26 cellular contexts compared by ENCODE assay signal in genomic region chr19:14661372-14661924, GRCh38. TPM values are rescaled to one million over a fixed set of nuclear protein-coding genes. Genes with fewer than 3 reads are reported as not detected.
A peak's percentile ranks its signal among the peaks of the same experiment; 100 is the strongest.
DNase-seq lines count a peak whose midpoint lies in the region; ATAC-seq and TF ChIP-seq lines count a peak whose summit lies in the region.
"Had no signal": no experiment of that assay in that cellular context is flagged by ENCODE, and none has a peak within 500 bp of the region (broad histone marks: within the 10 kb centered on the region; RNA-seq: fewer than 3 reads in every experiment).

No MANE protein-coding gene starts in this region.

- no peak overlapping the region for H3K4me3 ChIP-seq in GM23338
- no peak overlapping the region for H3K4me3 ChIP-seq in lower lobe of right lung
- H3K4me3 ChIP-seq: GM23248, prostate gland, SK-N-MC, smooth muscle cell, vagina had no signal

- H3K4me1 ChIP-seq in GM23338 (ENCODE audit: insufficient read depth) (no peaks in the 10 kb centered on the region), lower lobe of right lung (no peaks in the 10 kb centered on the region)
- H3K4me1 ChIP-seq: prostate gland, vagina had no signal

- no peaks in the 10 kb centered on the region for H3K27me3 Mint-ChIP-seq in GM23338 (ENCODE audit: insufficient read depth, low read depth, poor library complexity)

- peaks cover 81% of the 10 kb centered on the region for H3K9me3 Mint-ChIP-seq in GM23338
- H3K9me3 Mint-ChIP-seq: activated CD4-positive, alpha-beta T cell treated with anti-CD3 and anti-CD28 coated beads, Interleukin-2, amount 10 ng/mL, durations not matched to agents 24 days and 14 days; neural crest cell had no signal

- no peaks in the 10 kb centered on the region for H3K9me3 ChIP-seq in lower lobe of right lung
- H3K9me3 ChIP-seq: prostate gland, vagina had no signal

- no peaks in the 10 kb centered on the region for H3K9me2 ChIP-seq in GM23338 (ENCODE audit: insufficient read depth)

- H4K20me1 ChIP-seq in GM23338 (replicated peaks; ENCODE audit: insufficient read depth) = no peaks in the 10 kb centered on the region

- no peaks in the 10 kb centered on the region for H3F3A ChIP-seq in GM23338 (replicated peaks; ENCODE audit: low read depth)

- H2AFZ ChIP-seq in GM23338 = peak overlapping the region; percentile 72; the same call in 1 of the 2 replicates
- H2AFZ ChIP-seq: GM23248 had no signal

- no peak overlapping the region for H3K27ac ChIP-seq in GM23338 (ENCODE audit: low read depth)
- no peak overlapping the region for H3K27ac ChIP-seq in lower lobe of right lung
- H3K27ac ChIP-seq: epithelial cell of prostate, GM23248, KMS-11, prostate gland, SK-N-MC, vagina had no signal

- no peak overlapping the region for H3K4me3 Mint-ChIP-seq in GM23338
- H3K4me3 Mint-ChIP-seq: activated CD4-positive, alpha-beta T cell treated with anti-CD3 and anti-CD28 coated beads, Interleukin-2, amount 10 ng/mL, durations not matched to agents 24 days and 14 days; mesothelial cell of epicardium; neural crest cell had no signal

- no peak overlapping the region for H3K27ac Mint-ChIP-seq in GM23338
- H3K27ac Mint-ChIP-seq: activated CD4-positive, alpha-beta T cell treated with anti-CD3 and anti-CD28 coated beads, Interleukin-2, amount 10 ng/mL, durations not matched to agents 24 days and 14 days; mesothelial cell of epicardium had no signal

- no peaks in the 10 kb centered on the region for H3K4me1 Mint-ChIP-seq in GM23338
- H3K4me1 Mint-ChIP-seq: activated CD4-positive, alpha-beta T cell treated with anti-CD3 and anti-CD28 coated beads, Interleukin-2, amount 10 ng/mL, durations not matched to agents 24 days and 14 days; mesothelial cell of epicardium; neural crest cell had no signal

- H3K27me3 ChIP-seq in GM23338 (ENCODE audit: insufficient read depth) (no peaks in the 10 kb centered on the region), lower lobe of right lung (ENCODE audit: low read depth) (peaks cover 10% of the 10 kb centered on the region)
- H3K27me3 ChIP-seq: vagina had no signal

- peaks cover 3% of the 10 kb centered on the region for H3K36me3 Mint-ChIP-seq in GM23338 (ENCODE audit: low read depth)

- H3K4me2 ChIP-seq in GM23338 = no peak overlapping the region
- H3K4me2 ChIP-seq: KMS-11, smooth muscle cell had no signal

- TF ChIP-seq CTCF in GM23338 (conservative IDR thresholded peaks at IDR 0.05; ENCODE audit: low read depth in 2 of 2) = no peak
- no peak for TF ChIP-seq CTCF in lower lobe of right lung (IDR thresholded peaks at IDR 0.05)

- H3K79me2 ChIP-seq in GM23338 (replicated peaks; ENCODE audit: insufficient read depth) = no peaks in the 10 kb centered on the region

- intact Hi-C loops in lower lobe of right lung (cut with DNase I) = no loop called here

- DNase-seq in Ammon's horn (ENCODE audit: low spot score) (peak; percentile 45), GM23338 (ENCODE audit: low spot score) (peak; percentile 11), SKM-1 (lab: John Stamatoyannopoulos, UW; ENCODE audit: unreplicated experiment) (peak; percentile 81), lower lobe of right lung (no peak)
- no peak for DNase-seq in activated effector memory CD4-positive, alpha-beta T cell treated with anti-CD3 and anti-CD28 coated beads, Interleukin-2, amount 50 U/mL, for 16 hours
- DNase-seq in activated CD4-positive, CD25-positive, alpha-beta regulatory T cell treated with anti-CD3 and anti-CD28 coated beads, Interleukin-2, amount 50 U/mL, for 72 hours = no peak
- DNase-seq: activated CD4-positive, alpha-beta T cell treated with anti-CD3 and anti-CD28 coated beads, Interleukin-2, amount 10 ng/mL, durations not matched to agents 24 days and 14 days; amniotic stem cell; DMS79 treated with DMSO at 0.1 percent for 48 hours; foreskin melanocyte; GM23248; NCI-H1105 treated with DMSO at 0.1 percent for 48 hours; NCI-H524; PC-3; substantia nigra; T1000 had no signal

- ATAC-seq in GM23338 = no peak
- ATAC-seq in lower lobe of right lung = peak; percentile 58 to 66
- no peak for ATAC-seq in GM21717 (IDR thresholded peaks at IDR 0.05; ENCODE audit: unreplicated experiment)
- no peak for ATAC-seq in SK-N-SH treated with all-trans-retinoic acid at 6 μM for 48 hours
- ATAC-seq: PC-3 had no signal

- H3K36me3 ChIP-seq in GM23338 (ENCODE audit: insufficient read depth) (no peaks in the 10 kb centered on the region), lower lobe of right lung (no peaks in the 10 kb centered on the region)
- H3K36me3 ChIP-seq: prostate gland, vagina had no signal

TF ChIP-seq in GM23338, 12 proteins besides CTCF, POLR2A, EP300 and RAD21 (continues in another document):
- TF ChIP-seq JUNB (IDR thresholded peaks at IDR 0.05; ENCODE audit: unreplicated experiment) = no peak
- TF ChIP-seq EZH2phosphoT487 (IDR thresholded peaks at IDR 0.05; ENCODE audit: unreplicated experiment) = no peak
- no peak for TF ChIP-seq POLR2AphosphoS5 (IDR thresholded peaks at IDR 0.05; ENCODE audit: low read depth)
- no peak for TF ChIP-seq ZNF114 (CRISPR knock-in tag; IDR thresholded peaks at IDR 0.05)
- TF ChIP-seq ZNF331 (CRISPR knock-in tag; IDR thresholded peaks at IDR 0.05; ENCODE audit: low read depth) = no peak
- TF ChIP-seq EZH2 (IDR thresholded peaks at IDR 0.05; ENCODE audit: low read depth, unreplicated experiment) = no peak
- TF ChIP-seq STAT1 (IDR thresholded peaks at IDR 0.05; ENCODE audit: unreplicated experiment) = no peak
- no peak for TF ChIP-seq NANOG (IDR thresholded peaks at IDR 0.05; ENCODE audit: borderline replicate concordance)
- no peak for TF ChIP-seq ETS1 (IDR thresholded peaks at IDR 0.05)

TF ChIP-seq in SK-N-SH treated with all-trans-retinoic acid at 6 μM for 48 hours, 23 proteins besides CTCF, POLR2A, EP300 and RAD21 (continues in another document):
- no peak for TF ChIP-seq POU6F1 (CRISPR knock-in tag; IDR thresholded peaks at IDR 0.05; ENCODE audit: borderline replicate concordance, low read depth)
- no peak for TF ChIP-seq CREB5 (CRISPR knock-in tag; IDR thresholded peaks at IDR 0.05; ENCODE audit: low read depth)
- TF ChIP-seq ZFP30 (CRISPR knock-in tag; IDR thresholded peaks at IDR 0.05) = no peak
- TF ChIP-seq TOX (CRISPR knock-in tag; IDR thresholded peaks at IDR 0.05; ENCODE audit: borderline replicate concordance) = no peak
- no peak for TF ChIP-seq ZFP3 (CRISPR knock-in tag; IDR thresholded peaks at IDR 0.05)
- no peak for TF ChIP-seq TCF4 (CRISPR knock-in tag; IDR thresholded peaks at IDR 0.05; ENCODE audit: borderline replicate concordance)
- no peak for TF ChIP-seq ZC3H10 (CRISPR knock-in tag; IDR thresholded peaks at IDR 0.05)
- no peak for TF ChIP-seq CSDC2 (CRISPR knock-in tag; IDR thresholded peaks at IDR 0.05)
- TF ChIP-seq RARB (CRISPR knock-in tag; IDR thresholded peaks at IDR 0.05) = no peak
- no peak for TF ChIP-seq GLIS3 (CRISPR knock-in tag; IDR thresholded peaks at IDR 0.05)
- no peak for TF ChIP-seq ARNTL (CRISPR knock-in tag; IDR thresholded peaks at IDR 0.05; ENCODE audit: borderline replicate concordance, low read depth)
- TF ChIP-seq PATZ1 (CRISPR knock-in tag; IDR thresholded peaks at IDR 0.05; ENCODE audit: borderline replicate concordance) = no peak
- no peak for TF ChIP-seq ZNF70 (CRISPR knock-in tag; IDR thresholded peaks at IDR 0.05)
- no peak for TF ChIP-seq BACH2 (CRISPR knock-in tag; IDR thresholded peaks at IDR 0.05; ENCODE audit: borderline replicate concordance)

RNA-seq across cellular contexts. Expression of gene ADGRE3, which starts 13.2 kb away (rescaled TPM):
- not detected in 2 replicates for total RNA-seq in GM23338 (2014; rRNA removed; shearing (Covaris generic))
- polyA plus RNA-seq in GM23338 (2016; fragmentation: Nextera tagmentation; extraction: Ambion mirVana) = not detected in 2 replicates
- total RNA-seq in lower lobe of right lung = 25.5 TPM
- total RNA-seq: activated CD4-positive, alpha-beta T cell treated with anti-CD3 and anti-CD28 coated beads, Interleukin-2, amount 10 ng/mL, durations not matched to agents 24 days and 14 days; GM23248; mesothelial cell of epicardium; neural crest cell; PC-3; smooth muscle cell; vagina had no signal
- polyA plus RNA-seq: GM23248, smooth muscle cell had no signal

RNA-seq across cellular contexts. Expression of gene ZNF333, which starts 28.4 kb away (rescaled TPM):
- 9.1 and 21.6 TPM in 2 replicates for total RNA-seq in GM23338 (2014; rRNA removed; shearing (Covaris generic))
- 4.3 and 7.2 TPM in 2 replicates for polyA plus RNA-seq in GM23338 (2016; fragmentation: Nextera tagmentation; extraction: Ambion mirVana)
- total RNA-seq in lower lobe of right lung = 20.0 TPM

Comparison
In these comparisons a context has a peak if more than half of its experiments do, and no peak if none do; other contexts are left out.
1. DNase-seq: peak in Ammon's horn (single experiment), GM23338 (single experiment) and SKM-1 (single experiment); none in lower lobe of right lung (single experiment), activated effector memory CD4-positive, alpha-beta T cell treated with anti-CD3 and anti-CD28 coated beads, Interleukin-2, amount 50 U/mL, for 16 hours (single experiment) and activated CD4-positive, CD25-positive, alpha-beta regulatory T cell treated with anti-CD3 and anti-CD28 coated beads, Interleukin-2, amount 50 U/mL, for 72 hours (single experiment).
2. ATAC-seq: peak in lower lobe of right lung (2 of 2); none in GM23338 (single experiment), GM21717 (single experiment) and SK-N-SH treated with all-trans-retinoic acid at 6 μM for 48 hours (single experiment).
3. RNA of gene ADGRE3, which starts 13.2 kb away (total RNA-seq): 25.5 TPM in lower lobe of right lung (single experiment); not detected in GM23338; every median in the first group is over 10 times any median in the second.